Comparison of ENCODE assay signal across 8 cellular contexts in the genomic region with DNA sequence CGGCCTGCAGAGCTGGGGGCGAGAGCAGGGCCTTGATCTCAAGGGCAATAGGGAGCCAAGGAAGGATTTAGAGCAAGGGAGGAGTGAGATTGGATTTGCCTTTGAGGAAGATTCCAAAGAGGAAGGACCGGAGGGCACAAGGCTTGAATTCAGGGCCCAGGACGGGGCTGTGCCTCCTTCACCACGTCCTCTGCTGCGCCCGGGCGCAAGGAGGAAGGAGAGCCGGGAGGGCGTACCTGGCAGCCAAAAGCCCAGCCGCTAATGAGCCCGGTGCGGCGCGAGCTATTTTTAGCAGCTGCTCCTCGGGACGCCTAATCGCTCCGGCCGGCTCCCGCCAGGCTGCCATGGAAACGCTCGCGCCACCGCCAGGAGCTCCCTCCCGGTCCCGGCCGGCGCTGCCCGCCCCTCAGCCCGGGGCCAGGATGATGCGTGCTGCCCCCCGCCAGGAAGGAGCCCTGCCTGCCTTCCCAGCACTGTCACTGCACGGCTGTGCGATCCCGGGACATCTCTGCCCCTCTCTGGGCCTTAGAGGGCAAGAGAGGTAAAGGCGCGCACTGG. TPM values are rescaled to one million over a fixed set of nuclear protein-coding genes. Genes with fewer than 3 reads are reported as not detected.
A peak's percentile ranks its signal among the peaks of the same experiment; 100 is the strongest.
DNase-seq lines count a peak whose midpoint lies in the region; ATAC-seq and TF ChIP-seq lines count a peak whose summit lies in the region.

No MANE protein-coding gene starts in this region.

- CTCF ChIA-PET in SK-N-SH (lab: Yijun Ruan, JAX), result interaction anchor here (0.9 to 4.8 kb wide), 4 partner anchors 11 to 188 kb away, joined by 3 to 17 read pairs (median 9); no protein-coding TSS in a partner anchor
- CTCF ChIA-PET in CD8-positive, alpha-beta memory T cell (lab: Charles Lee), result no interaction called here

- peak; percentile 3 for DNase-seq in HFFc6
- DNase-seq in SK-N-SH, result peak; percentile 83
- DNase-seq in left cardiac atrium, result peak; percentile 78
- DNase-seq in sciatic nerve (ENCODE audit: low spot score), result peak; percentile 61
- DNase-seq in CD8-positive, alpha-beta memory T cell, result no peak

- TF ChIP-seq CTCF in HFFc6 (IDR thresholded peaks at IDR 0.05) (no peak), SK-N-SH (IDR thresholded peaks at IDR 0.05) (no peak)

- TF ChIP-seq EP300 in SK-N-SH (IDR thresholded peaks at IDR 0.05; ENCODE audit: borderline replicate concordance in 1 of 2, low read depth in 1 of 2, low read length in 1 of 2), result no peak

- ATAC-seq in left cardiac atrium (peak; percentile 86), sciatic nerve (peak; percentile 44), GM19467 (IDR thresholded peaks at IDR 0.05; ENCODE audit: unreplicated experiment) (no peak), HG02759 (IDR thresholded peaks at IDR 0.05; ENCODE audit: unreplicated experiment) (no peak), GM18909 (IDR thresholded peaks at IDR 0.05; ENCODE audit: poor library complexity, unreplicated experiment) (no peak)

- 48% methylated on average over 6 of the region's 38 CpGs for WGBS in SK-N-SH (ENCODE audit: low lambda C conversion rate)

- H3K9me3 Mint-ChIP-seq in HFFc6, result peaks cover 31% of the 10 kb centered on the region
- peaks cover 11 to 32% (median 20%) of the 10 kb centered on the region in 5 donors for H3K9me3 Mint-ChIP-seq in CD8-positive, alpha-beta memory T cell

- H3K36me3 ChIP-seq in SK-N-SH (replicated peaks in 1 of 2; ENCODE audit: control insufficient read depth in 1 of 2, insufficient read depth in 2 of 2, low read length in 1 of 2), result no peaks in the 10 kb centered on the region
- no peaks in the 10 kb centered on the region for H3K36me3 ChIP-seq in CD8-positive, alpha-beta memory T cell (ENCODE audit: insufficient read depth, low read length)

- no peaks in the 10 kb centered on the region for H3K9me2 ChIP-seq in SK-N-SH

- no peak overlapping the region for H2AFZ ChIP-seq in SK-N-SH (ENCODE audit: low read depth)

- intact Hi-C loops in left cardiac atrium (cut with DNase I), result no loop called here
- intact Hi-C loops in sciatic nerve (cut with DNase I), result no loop called here

- peaks cover 7% of the 10 kb centered on the region; the same call in 1 of the 2 replicates for H3K9me3 ChIP-seq in SK-N-SH
- peaks cover 9% of the 10 kb centered on the region for H3K9me3 ChIP-seq in CD8-positive, alpha-beta memory T cell (ENCODE audit: low read length)

- H3F3A ChIP-seq in SK-N-SH (replicated peaks; ENCODE audit: insufficient read depth), result no peaks in the 10 kb centered on the region

- POLR2A ChIA-PET in SK-N-SH (lab: Yijun Ruan, JAX), result no interaction called here
- POLR2A ChIA-PET in CD8-positive, alpha-beta memory T cell (lab: Charles Lee), result no interaction called here

- H3K4me3 ChIP-seq in SK-N-SH (ENCODE audit: low read depth in 2 of 2, low read length in 1 of 2), result no peak overlapping the region
- no peak overlapping the region for H3K4me3 ChIP-seq in CD8-positive, alpha-beta memory T cell (ENCODE audit: low read length)

- H3K4me1 ChIP-seq in SK-N-SH (ENCODE audit: control insufficient read depth in 1 of 2, insufficient read depth in 2 of 2, low read depth in 1 of 2, low read length in 1 of 2), result no peaks in the 10 kb centered on the region; a peak in 1 of 4 replicates
- no peaks in the 10 kb centered on the region for H3K4me1 ChIP-seq in CD8-positive, alpha-beta memory T cell (ENCODE audit: insufficient read depth, low read length)

- 0 out of 2 replicates have a peak overlapping the region, but pooled peaks have one; percentile 28 for H3K4me2 ChIP-seq in SK-N-SH

- no peak for TF ChIP-seq RAD21 in SK-N-SH (IDR thresholded peaks at IDR 0.05; ENCODE audit: low read length)

- peaks cover 9% of the 10 kb centered on the region for H3K27me3 Mint-ChIP-seq in HFFc6 (ENCODE audit: insufficient read depth)
- peaks cover 20 to 34% of the 10 kb centered on the region in 2 donors for H3K27me3 Mint-ChIP-seq in CD8-positive, alpha-beta memory T cell

- no peak overlapping the region for H3K27ac ChIP-seq in SK-N-SH (ENCODE audit: low read depth in 2 of 2, low read length in 1 of 2)
- H3K27ac ChIP-seq in CD8-positive, alpha-beta memory T cell (ENCODE audit: low read depth, low read length), result no peak overlapping the region

- H3K9ac ChIP-seq in SK-N-SH, result no peak overlapping the region

- H3K4me3 Mint-ChIP-seq in HFFc6, result no peak overlapping the region
- H3K4me3 Mint-ChIP-seq in CD8-positive, alpha-beta memory T cell, result no peak overlapping the region

- no peak overlapping the region for H3K27ac Mint-ChIP-seq in HFFc6
- no peak overlapping the region for H3K27ac Mint-ChIP-seq in CD8-positive, alpha-beta memory T cell

- peaks cover 7% of the 10 kb centered on the region for H3K36me3 Mint-ChIP-seq in HFFc6 (ENCODE audit: low read depth)
- H3K36me3 Mint-ChIP-seq in CD8-positive, alpha-beta memory T cell, result peaks cover 0 to 16% (median 0%) of the 10 kb centered on the region in 3 donors

- no peaks in the 10 kb centered on the region for H3K4me1 Mint-ChIP-seq in HFFc6 (ENCODE audit: low read depth)
- H3K4me1 Mint-ChIP-seq in CD8-positive, alpha-beta memory T cell, result no peaks in the 10 kb centered on the region

- H3K79me2 ChIP-seq in SK-N-SH (ENCODE audit: insufficient read depth), result no peaks in the 10 kb centered on the region

- no peaks in the 10 kb centered on the region for H3K27me3 ChIP-seq in SK-N-SH (ENCODE audit: insufficient read depth)
- H3K27me3 ChIP-seq in CD8-positive, alpha-beta memory T cell (ENCODE audit: insufficient read depth, low read length, poor library complexity, severe bottlenecking), result no peaks in the 10 kb centered on the region

- no peaks in the 10 kb centered on the region for H4K20me1 ChIP-seq in SK-N-SH (ENCODE audit: insufficient read depth)

TF ChIP-seq in SK-N-SH, 30 proteins besides CTCF, POLR2A, EP300 and RAD21:
- no peak for TF ChIP-seq EZH2phosphoT487 (IDR thresholded peaks at IDR 0.05; ENCODE audit: borderline replicate concordance, low read depth)
- TF ChIP-seq, protein P1, sequence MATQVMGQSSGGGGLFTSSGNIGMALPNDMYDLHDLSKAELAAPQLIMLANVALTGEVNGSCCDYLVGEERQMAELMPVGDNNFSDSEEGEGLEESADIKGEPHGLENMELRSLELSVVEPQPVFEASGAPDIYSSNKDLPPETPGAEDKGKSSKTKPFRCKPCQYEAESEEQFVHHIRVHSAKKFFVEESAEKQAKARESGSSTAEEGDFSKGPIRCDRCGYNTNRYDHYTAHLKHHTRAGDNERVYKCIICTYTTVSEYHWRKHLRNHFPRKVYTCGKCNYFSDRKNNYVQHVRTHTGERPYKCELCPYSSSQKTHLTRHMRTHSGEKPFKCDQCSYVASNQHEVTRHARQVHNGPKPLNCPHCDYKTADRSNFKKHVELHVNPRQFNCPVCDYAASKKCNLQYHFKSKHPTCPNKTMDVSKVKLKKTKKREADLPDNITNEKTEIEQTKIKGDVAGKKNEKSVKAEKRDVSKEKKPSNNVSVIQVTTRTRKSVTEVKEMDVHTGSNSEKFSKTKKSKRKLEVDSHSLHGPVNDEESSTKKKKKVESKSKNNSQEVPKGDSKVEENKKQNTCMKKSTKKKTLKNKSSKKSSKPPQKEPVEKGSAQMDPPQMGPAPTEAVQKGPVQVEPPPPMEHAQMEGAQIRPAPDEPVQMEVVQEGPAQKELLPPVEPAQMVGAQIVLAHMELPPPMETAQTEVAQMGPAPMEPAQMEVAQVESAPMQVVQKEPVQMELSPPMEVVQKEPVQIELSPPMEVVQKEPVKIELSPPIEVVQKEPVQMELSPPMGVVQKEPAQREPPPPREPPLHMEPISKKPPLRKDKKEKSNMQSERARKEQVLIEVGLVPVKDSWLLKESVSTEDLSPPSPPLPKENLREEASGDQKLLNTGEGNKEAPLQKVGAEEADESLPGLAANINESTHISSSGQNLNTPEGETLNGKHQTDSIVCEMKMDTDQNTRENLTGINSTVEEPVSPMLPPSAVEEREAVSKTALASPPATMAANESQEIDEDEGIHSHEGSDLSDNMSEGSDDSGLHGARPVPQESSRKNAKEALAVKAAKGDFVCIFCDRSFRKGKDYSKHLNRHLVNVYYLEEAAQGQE (IDR thresholded peaks at IDR 0.05; ENCODE audit: low read depth, low read length), result no peak

RNA-seq across cellular contexts. Expression of a gene that starts 31.3 kb away (rescaled TPM):
- under 1 TPM in 5 of 6 experiments, not detected in 1; 0.05 to 0.34 (median 0.13) TPM for total RNA-seq in HFFc6 (2021; fragmentation: NEBNext Ultra II Directional; extraction: Animal tissue kit (Norgen Biotek cat#: 25700))
- 0.02 and 0.03 TPM in 2 replicates for polyA plus RNA-seq in SK-N-SH (2012; rRNA removed)
- polyA plus RNA-seq in SK-N-SH (2012; cell fraction: cytosol; rRNA removed), result 0.03 and 0.07 TPM in 2 replicates
- 0.11 and 0.12 TPM in 2 replicates for polyA plus RNA-seq in SK-N-SH (2012; cell fraction: nucleus; rRNA removed)
- total RNA-seq in left cardiac atrium (under 1 TPM; 0.15 to 0.37 TPM), sciatic nerve (3.7 TPM)
- under 1 TPM; 0.20 to 0.28 TPM for total RNA-seq in CD8-positive, alpha-beta memory T cell
- 0.16 TPM for polyA plus RNA-seq in CD8-positive, alpha-beta memory T cell

Comparison
In these comparisons a context has a peak if more than half of its experiments do, and no peak if none do; other contexts are left out.
1. DNase-seq: peak in HFFc6 (single experiment), SK-N-SH (single experiment), left cardiac atrium (single experiment) and sciatic nerve (single experiment); none in CD8-positive, alpha-beta memory T cell (0 of 5).
2. ATAC-seq: peak in left cardiac atrium (2 of 2) and sciatic nerve (single experiment); none in GM19467 (single experiment), HG02759 (single experiment) and GM18909 (single experiment).